In the genomic region with DNA sequence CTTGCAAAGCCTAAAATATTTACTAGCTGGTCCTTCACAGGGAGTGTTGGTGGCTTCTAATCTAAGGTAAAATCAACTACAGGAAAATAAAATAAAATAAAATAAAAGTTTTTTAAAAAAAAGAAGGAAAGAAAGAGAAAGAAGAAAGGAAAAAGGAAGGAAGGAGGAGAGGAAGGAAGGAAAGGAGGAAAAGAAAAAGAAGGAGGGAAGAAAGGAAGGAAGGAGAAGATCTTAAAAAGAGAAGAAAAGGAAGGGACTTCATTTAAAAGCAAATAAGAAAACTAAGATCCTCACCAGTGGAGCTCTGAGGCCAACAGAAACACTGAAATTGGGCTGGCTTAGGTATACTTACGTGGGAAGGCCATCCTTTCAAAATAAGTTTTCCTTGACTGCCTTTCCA, we compare ENCODE assay signal across 7 cellular contexts.
"Had no signal": no experiment of that assay in that cellular context is flagged by ENCODE, and none has a peak within 500 bp of the region (broad histone marks: within the 10 kb centered on the region; RNA-seq: fewer than 3 reads in every experiment).

No MANE protein-coding gene starts in this region.

- H3K4me2 ChIP-seq: GM23338 had no signal

- FAIRE-seq: H1, H54 had no signal

- H2AFZ ChIP-seq: GM23338 had no signal

- ATAC-seq: GM23338 had no signal

- DNase-seq: H9, HCEC 1CT, HFFc6, KG1 had no signal

- H3K4me3 ChIP-seq: GM23338 had no signal
